In the genomic region with DNA sequence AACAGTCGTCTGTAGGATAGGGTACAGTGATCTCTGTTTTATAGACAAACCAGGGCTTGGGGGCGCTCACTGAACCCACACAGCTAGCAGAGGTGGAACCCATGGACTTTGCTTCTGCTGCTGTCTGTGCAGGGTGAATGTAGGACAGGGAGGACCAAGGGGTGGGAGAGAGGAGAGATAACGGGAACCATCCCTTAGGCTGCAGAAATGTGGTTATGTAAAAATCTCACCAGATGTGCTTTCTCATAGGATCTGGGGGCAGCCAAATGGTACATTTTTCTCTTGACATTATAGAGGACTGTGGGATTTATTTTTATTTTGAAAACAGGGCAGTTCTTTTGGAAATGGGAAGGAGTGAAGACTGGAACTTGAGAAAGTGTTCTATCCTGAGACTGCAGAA, we compare ENCODE assay signal across 27 cellular contexts. TPM values are rescaled to one million over a fixed set of nuclear protein-coding genes. Genes with fewer than 3 reads are reported as not detected.
A peak's percentile ranks its signal among the peaks of the same experiment; 100 is the strongest.
DNase-seq lines count a peak whose midpoint lies in the region; ATAC-seq and TF ChIP-seq lines count a peak whose summit lies in the region.
"Had no signal": no experiment of that assay in that cellular context is flagged by ENCODE, and none has a peak within 500 bp of the region (broad histone marks: within the 10 kb centered on the region; RNA-seq: fewer than 3 reads in every experiment).

No MANE protein-coding gene starts in this region.

- H3K27me3 Mint-ChIP-seq in nephron progenitor cell (ENCODE audit: low read depth, poor library complexity), result no peaks in the 10 kb centered on the region

- TF ChIP-seq CTCF in right atrium auricular region (IDR thresholded peaks at IDR 0.05) (no peak), esophagus squamous epithelium (IDR thresholded peaks at IDR 0.05) (no peak), left lung (IDR thresholded peaks at IDR 0.05) (no peak), uterus (IDR thresholded peaks at IDR 0.05) (no peak), nephron progenitor cell (IDR thresholded peaks at IDR 0.05) (no peak)

- no peak overlapping the region for H3K4me3 Mint-ChIP-seq in nephron progenitor cell
- H3K4me3 Mint-ChIP-seq: activated naive CD8-positive, alpha-beta T cell treated with anti-CD3 and anti-CD28 coated beads, Interleukin-2, amount 10 ng/mL, durations not matched to agents 7 days and 5 days; CD8-positive, alpha-beta T cell; endodermal cell; GM23338; T-cell had no signal

- no peak overlapping the region for H3K4me3 ChIP-seq in right atrium auricular region
- no peak overlapping the region for H3K4me3 ChIP-seq in esophagus squamous epithelium
- no peak overlapping the region for H3K4me3 ChIP-seq in left lung
- no peak overlapping the region for H3K4me3 ChIP-seq in uterus
- H3K4me3 ChIP-seq: ascending aorta, GM23338, hepatocyte, K562, SJCRH30, upper lobe of left lung had no signal

- H3K9me3 Mint-ChIP-seq in nephron progenitor cell, result no peaks in the 10 kb centered on the region
- H3K9me3 Mint-ChIP-seq: activated naive CD8-positive, alpha-beta T cell treated with anti-CD3 and anti-CD28 coated beads, Interleukin-2, amount 10 ng/mL, durations not matched to agents 7 days and 5 days; CD8-positive, alpha-beta T cell; endodermal cell; GM23338; T-cell had no signal

- H3K36me3 Mint-ChIP-seq in nephron progenitor cell (ENCODE audit: low read depth), result no peaks in the 10 kb centered on the region
- H3K36me3 Mint-ChIP-seq: activated naive CD8-positive, alpha-beta T cell treated with anti-CD3 and anti-CD28 coated beads, Interleukin-2, amount 10 ng/mL, durations not matched to agents 7 days and 5 days; CD8-positive, alpha-beta T cell; T-cell had no signal

- H3K9me3 ChIP-seq in right atrium auricular region, result no peaks in the 10 kb centered on the region
- H3K9me3 ChIP-seq in esophagus squamous epithelium, result no peaks in the 10 kb centered on the region
- no peaks in the 10 kb centered on the region for H3K9me3 ChIP-seq in left lung
- no peaks in the 10 kb centered on the region for H3K9me3 ChIP-seq in uterus
- H3K9me3 ChIP-seq: ascending aorta, neutrophil, SJCRH30, upper lobe of left lung had no signal

- intact Hi-C loops in Right ventricle myocardium inferior (cut with DNase I) (no loop called here), esophagus squamous epithelium (cut with DNase I) (no loop called here), left lung (cut with DNase I) (no loop called here), uterus (cut with DNase I; ENCODE audit: low total_unique reads) (no loop called here)

- TF ChIP-seq POLR2A in esophagus squamous epithelium (IDR thresholded peaks at IDR 0.05) (no peak), uterus (IDR thresholded peaks at IDR 0.05) (no peak)

- 31 to 47% methylated on average over 3 of the region's 3 CpGs for WGBS in esophagus squamous epithelium, 2 donors

- peak; percentile 90 for ATAC-seq in Right ventricle myocardium inferior
- peak; percentile 51 for ATAC-seq in left lung
- no peak for ATAC-seq in HG03108 (IDR thresholded peaks at IDR 0.05; ENCODE audit: unreplicated experiment)
- ATAC-seq: CD8-positive, alpha-beta T cell; GM23338; K562; T-cell had no signal

- H3K27me3 ChIP-seq in right atrium auricular region, result no peaks in the 10 kb centered on the region
- H3K27me3 ChIP-seq in esophagus squamous epithelium, result peaks cover 0 to 11% (median 0%) of the 10 kb centered on the region in 4 donors
- H3K27me3 ChIP-seq in left lung, result peaks cover 0 to 15% of the 10 kb centered on the region in 2 donors
- no peaks in the 10 kb centered on the region for H3K27me3 ChIP-seq in uterus
- H3K27me3 ChIP-seq: ascending aorta, hepatocyte, SJCRH30, upper lobe of left lung had no signal

- H3K27ac ChIP-seq in right atrium auricular region (peak overlapping the region in 1 of 2 donors; percentile 16), esophagus squamous epithelium (peak overlapping the region in 3 of 4 donors; percentile 57 to 67 (median 59)), left lung (no peak overlapping the region), uterus (peak overlapping the region; percentile 53 to 87)
- H3K27ac ChIP-seq: ascending aorta, hepatocyte, neutrophil, SJCRH30, upper lobe of left lung had no signal

- DNase-seq in Right ventricle myocardium inferior (ENCODE audit: missing footprints) (no peak), right atrium auricular region (ENCODE audit: low spot score) (no peak), esophagus squamous epithelium (lab: John Stamatoyannopoulos, UW) (no peak), left lung (no peak), uterus (peak in 1 of 2 donors; percentile 17), GDM1 (lab: John Stamatoyannopoulos, UW) (no peak), nephron progenitor cell (no peak)
- DNase-seq: activated CD4-positive, alpha-beta T cell treated with anti-CD3 and anti-CD28 coated beads for 48 hours; activated naive CD8-positive, alpha-beta T cell treated with anti-CD3 and anti-CD28 coated beads, Interleukin-2, amount 10 ng/mL, durations not matched to agents 7 days and 5 days; caudate nucleus; CD8-positive, alpha-beta T cell; endodermal cell; foreskin melanocyte; NCI-H1092 treated with DMSO at 0.1 percent for 48 hours; NCI-H1694 treated with DMSO at 0.1 percent for 48 hours; NCI-H510A; posterior cingulate gyrus; SJCRH30; stimulated activated naive CD4-positive, alpha-beta T cell; T-cell; upper lobe of left lung had no signal

- H3K36me3 ChIP-seq in right atrium auricular region (no peaks in the 10 kb centered on the region), esophagus squamous epithelium (no peaks in the 10 kb centered on the region), left lung (no peaks in the 10 kb centered on the region), uterus (no peaks in the 10 kb centered on the region)
- H3K36me3 ChIP-seq: ascending aorta, neutrophil, upper lobe of left lung had no signal

- H3K27ac Mint-ChIP-seq in nephron progenitor cell, result no peak overlapping the region
- H3K27ac Mint-ChIP-seq: activated naive CD8-positive, alpha-beta T cell treated with anti-CD3 and anti-CD28 coated beads, Interleukin-2, amount 10 ng/mL, durations not matched to agents 7 days and 5 days; CD8-positive, alpha-beta T cell; endodermal cell; GM23338; T-cell had no signal

- peaks cover 51% of the 10 kb centered on the region for H3K4me1 Mint-ChIP-seq in nephron progenitor cell
- H3K4me1 Mint-ChIP-seq: activated naive CD8-positive, alpha-beta T cell treated with anti-CD3 and anti-CD28 coated beads, Interleukin-2, amount 10 ng/mL, durations not matched to agents 7 days and 5 days; T-cell had no signal

- H3K4me1 ChIP-seq in right atrium auricular region (peaks cover 0 to 50% of the 10 kb centered on the region in 2 donors), esophagus squamous epithelium (peaks cover 0 to 29% (median 2%) of the 10 kb centered on the region in 3 donors), left lung (no peaks in the 10 kb centered on the region), uterus (peaks cover 0 to 10% of the 10 kb centered on the region in 2 donors)
- H3K4me1 ChIP-seq: ascending aorta had no signal

RNA-seq across cellular contexts. Expression of a gene that starts 8.7 kb away (rescaled TPM):
- 10.5 TPM for total RNA-seq in Right ventricle myocardium inferior
- 10 to 100 TPM; 38.5 to 45.9 TPM for total RNA-seq in right atrium auricular region
- total RNA-seq in esophagus squamous epithelium, result 10 to 100 TPM in 2 of 4 donors, 1 to 10 TPM in 2; 6.3 to 15.1 (median 11.7) TPM
- 10 to 100 TPM in 1 of 2 donors, 1 to 10 TPM in 1; 6.6 to 11.5 TPM for total RNA-seq in left lung
- total RNA-seq in uterus, result 10 to 100 TPM in 3 of 4 donors, 1 to 10 TPM in 1; 7.9 to 68.7 (median 32.7) TPM
- total RNA-seq: CD8-positive, alpha-beta T cell had no signal

Comparison
In these comparisons a context has a peak if more than half of its experiments do, and no peak if none do; other contexts are left out.
1. H3K27ac ChIP-seq: peak in esophagus squamous epithelium (3 of 4) and uterus (2 of 2); none in left lung (0 of 2).